Comparison of ENCODE assay signal across 11 cellular contexts in the genomic region with DNA sequence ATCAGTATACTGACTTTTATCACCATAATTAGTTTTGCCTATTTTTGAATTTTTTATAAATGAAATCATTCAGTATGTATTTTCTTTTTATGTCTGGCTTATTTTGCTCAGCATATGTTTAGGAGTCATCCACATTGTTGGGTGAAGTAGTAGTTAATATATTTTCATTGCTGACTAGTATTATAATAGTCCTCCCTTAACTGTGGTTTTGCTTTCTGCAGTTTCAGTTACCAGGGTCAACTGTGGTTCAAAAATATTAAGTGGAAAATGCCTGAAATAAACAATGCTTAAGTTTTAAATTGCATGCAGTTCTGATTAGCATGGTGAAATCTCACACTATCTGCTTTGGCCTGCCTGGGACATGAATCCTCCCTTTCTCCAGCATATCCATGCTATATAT. TPM values are rescaled to one million over a fixed set of nuclear protein-coding genes. Genes with fewer than 3 reads are reported as not detected.
"Had no signal": no experiment of that assay in that cellular context is flagged by ENCODE, and none has a peak within 500 bp of the region (broad histone marks: within the 10 kb centered on the region; RNA-seq: fewer than 3 reads in every experiment).

No MANE protein-coding gene starts in this region.

- H3K27ac Mint-ChIP-seq: HFFc6 had no signal

- H3K36me3 ChIP-seq: HAP-1 had no signal

- H3K9me3 ChIP-seq: HAP-1 had no signal

- H3K4me1 ChIP-seq: HAP-1 had no signal

- H3K4me3 Mint-ChIP-seq: HFFc6 had no signal

- DNase-seq: GM23248, GOT3, H7, HFFc6, IMR-90 had no signal

- H3K27ac ChIP-seq: GM23248 had no signal

- H3K9me3 Mint-ChIP-seq: HFFc6 had no signal

- ATAC-seq: HCT116, K562 had no signal

- H2AFZ ChIP-seq: GM23248 had no signal

- FAIRE-seq: HTR-8/SVneo, K562 had no signal

- H3K9ac ChIP-seq: GM23248 had no signal

- H3K4me3 ChIP-seq: GM23248, HAP-1, K562 had no signal

RNA-seq across cellular contexts. Expression of a gene that starts 39.5 kb away (rescaled TPM):
- total RNA-seq: GM23248, H4, H7, HFFc6, HT-29, IMR-90, K562 had no signal
